ENCODE assay signal across 8 cellular contexts in the genomic region with DNA sequence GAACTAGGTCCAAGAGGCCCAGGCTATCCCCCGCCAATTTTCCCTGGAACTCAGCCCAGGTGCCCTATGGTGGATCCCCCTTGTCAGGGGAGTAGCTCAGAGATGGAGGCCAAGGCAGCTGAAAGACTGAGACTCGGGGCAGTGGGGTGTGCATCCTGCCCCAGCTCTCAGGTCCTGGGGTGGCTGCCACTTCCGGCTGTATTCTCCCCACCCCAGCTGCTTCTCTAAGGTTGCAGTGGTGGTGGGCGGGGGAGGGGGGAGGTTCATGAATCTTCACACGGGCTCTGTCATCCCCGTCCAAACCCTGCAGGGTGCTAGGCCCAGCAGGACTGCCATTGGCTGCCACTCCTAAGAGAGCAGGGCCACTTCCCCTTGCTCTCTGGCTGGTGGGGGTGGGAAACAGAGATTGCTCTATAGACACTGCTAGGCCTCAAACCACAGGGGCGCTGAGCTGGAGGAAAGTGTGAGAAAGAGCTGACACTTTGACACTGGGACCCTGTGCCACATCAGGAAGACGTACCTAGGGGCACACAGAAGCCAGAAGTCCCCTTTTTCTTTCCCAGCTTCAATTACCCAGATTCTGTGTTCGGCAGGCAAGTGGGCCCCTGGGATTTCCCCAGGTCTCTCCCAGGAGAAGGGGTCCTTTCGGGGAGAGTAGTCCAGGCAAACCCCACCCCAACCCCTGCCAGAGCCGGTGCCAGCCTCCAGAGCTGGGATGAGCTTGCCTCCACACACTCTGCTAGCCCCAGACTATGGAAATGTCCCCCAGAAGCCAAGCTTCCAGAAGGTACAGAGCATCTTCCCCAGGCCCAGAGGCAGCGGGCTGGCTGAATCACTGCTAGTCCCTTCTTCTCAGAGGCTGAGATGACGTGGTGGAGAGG. TPM values are rescaled to one million over a fixed set of nuclear protein-coding genes. Genes with fewer than 3 reads are reported as not detected.
DNase-seq lines count a peak whose midpoint lies in the region; ATAC-seq and TF ChIP-seq lines count a peak whose summit lies in the region.

No MANE protein-coding gene starts in this region.

- H3K9ac ChIP-seq in BLaER1 treated with 17β-estradiol and CSF1 and Interleukin-3, amounts not matched to agents 10 nM and 100 nM: peak overlapping the region; percentile 77 to 93 (median 81)
- H3K9ac ChIP-seq in mammary epithelial cell (ENCODE audit: insufficient read depth, low read length): no peak overlapping the region

- peak overlapping the region; percentile 59 to 80 (median 72) for H3K4me3 ChIP-seq in BLaER1 treated with 17β-estradiol and CSF1 and Interleukin-3, amounts not matched to agents 10 nM and 100 nM
- H3K4me3 ChIP-seq in HL-60 (replicated peaks; ENCODE audit: insufficient read depth, low read length): peak overlapping the region; percentile 62
- peak overlapping the region in 7 of 12 donors; percentile 5 to 64 (median 32) for H3K4me3 ChIP-seq in heart left ventricle
- no peak overlapping the region for H3K4me3 ChIP-seq in mammary epithelial cell (replicated peaks in 1 of 3; ENCODE audit: insufficient read depth in 1 of 3, low read depth in 2 of 3, low read length in 3 of 3)

- peak in 3 of 4 donors; percentile 35 to 71 (median 52) for ATAC-seq in heart left ventricle

- BruUV-seq in mammary epithelial cell (replicated peaks; lab: Mats Ljungman, UMichigan): no TSS peak

- 69 to 86% (median 74%) methylated on average over 11 to 13 of the region's 13 CpGs for WGBS in heart left ventricle, 4 donors
- WGBS in mammary epithelial cell (ENCODE audit: low coverage, missing lambda C conversion rate): 73% methylated on average over 5 of the region's 13 CpGs

- H3K27me3 ChIP-seq in BLaER1 treated with 17β-estradiol and CSF1 and Interleukin-3, amounts not matched to agents 10 nM and 100 nM: peaks cover 36 to 96% (median 80%) of the 10 kb centered on the region in 11 experiments
- H3K27me3 ChIP-seq in HL-60 (ENCODE audit: insufficient read depth, poor library complexity, severe bottlenecking) (no peaks in the 10 kb centered on the region), heart left ventricle (no peaks in the 10 kb centered on the region), mammary epithelial cell (ENCODE audit: insufficient read depth, low read length) (no peaks in the 10 kb centered on the region)

- H3K36me3 ChIP-seq in BLaER1 treated with 17β-estradiol and CSF1 and Interleukin-3, amounts not matched to agents 10 nM and 100 nM: peaks cover 19 to 41% (median 32%) of the 10 kb centered on the region in 11 experiments; a peak in 20 of 22 replicates
- no peaks in the 10 kb centered on the region for H3K36me3 ChIP-seq in heart left ventricle
- H3K36me3 ChIP-seq in mammary epithelial cell (ENCODE audit: insufficient read depth, low read length): no peaks in the 10 kb centered on the region

- dilution Hi-C loops in mammary epithelial cell (cut with HindIII; ENCODE audit: low sequenced_read_pairs): no loop called here

- DNase-seq in GM20000 (ENCODE audit: low spot score): peak; percentile 77
- DNase-seq in HL-60 (ENCODE audit: low read depth in 1 of 2, low spot score in 1 of 2): peak; percentile 54 to 89
- DNase-seq in activated CD4-positive, alpha-beta T cell treated with anti-CD3 and anti-CD28 coated beads, Interleukin-2, amount 50 U/mL, for 4 hours: peak; percentile 66 to 73
- peak in 4 of 5 donors; percentile 19 to 71 (median 43) for DNase-seq in heart left ventricle
- peak; percentile 76 to 81 for DNase-seq in stimulated activated CD8-positive, alpha-beta memory T cell treated with anti-CD3 and anti-CD28 coated beads, Interleukin-15, amount 100 ng/mL, for 48 hours (ENCODE audit: low read depth in 2 of 2)
- no peak for DNase-seq in NCI-H2029 treated with DMSO at 0.1 percent for 48 hours (lab: John Stamatoyannopoulos, UW)
- DNase-seq in mammary epithelial cell: no peak

- H3K27ac ChIP-seq in BLaER1 treated with 17β-estradiol and CSF1 and Interleukin-3, amounts not matched to agents 10 nM and 100 nM: peak overlapping the region; percentile 54 to 95 (median 90)
- H3K27ac ChIP-seq in HL-60 (replicated peaks): peak overlapping the region; percentile 90
- peak overlapping the region in 2 of 12 donors; percentile 26 to 87 for H3K27ac ChIP-seq in heart left ventricle
- no peak overlapping the region for H3K27ac ChIP-seq in mammary epithelial cell (ENCODE audit: insufficient read depth, low read depth, low read length)

- in situ Hi-C loops in mammary epithelial cell (cut with MboI; ENCODE audit: low sequenced_read_pairs in 2 of 2): no loop called here

- no peak overlapping the region for H2AFZ ChIP-seq in mammary epithelial cell (ENCODE audit: low read depth, low read length)

- intact Hi-C loops in heart left ventricle (cut with DNase I): no loop called here
- intact Hi-C loops in mammary epithelial cell (cut with micrococcal nuclease): no loop called here

- peak overlapping the region; percentile 83 to 98 (median 94) for H3K4me2 ChIP-seq in BLaER1 treated with 17β-estradiol and CSF1 and Interleukin-3, amounts not matched to agents 10 nM and 100 nM
- H3K4me2 ChIP-seq in mammary epithelial cell (ENCODE audit: insufficient read depth, low read depth, low read length): no peak overlapping the region

- TF ChIP-seq CTCF in GM20000 (IDR thresholded peaks at IDR 0.05; ENCODE audit: extremely low read depth, missing control alignments): no peak
- no peak for TF ChIP-seq CTCF in HL-60 (IDR thresholded peaks at IDR 0.05; ENCODE audit: insufficient read depth, low read length)
- no peak for TF ChIP-seq CTCF in heart left ventricle (IDR thresholded peaks at IDR 0.05)
- TF ChIP-seq CTCF in mammary epithelial cell (conservative IDR thresholded peaks at IDR 0.05 in 1 of 2, IDR thresholded peaks at IDR 0.05 in 1 of 2; ENCODE audit: extremely low read depth in 1 of 2, insufficient read depth in 1 of 2, low read depth in 1 of 2, low read length in 2 of 2): no peak

- peaks cover 47 to 51% (median 49%) of the 10 kb centered on the region in 11 experiments; a peak in 21 of 22 replicates for H4K20me1 ChIP-seq in BLaER1 treated with 17β-estradiol and CSF1 and Interleukin-3, amounts not matched to agents 10 nM and 100 nM
- H4K20me1 ChIP-seq in mammary epithelial cell (ENCODE audit: insufficient read depth, low read length): no peaks in the 10 kb centered on the region

- no peaks in the 10 kb centered on the region for H3K79me2 ChIP-seq in mammary epithelial cell (ENCODE audit: insufficient read depth, low read length)

- CTCF ChIA-PET in mammary epithelial cell (lab: Charles Lee; ENCODE audit: low non-redundant PET): no interaction called here

- peaks cover 73 to 85% (median 82%) of the 10 kb centered on the region in 10 experiments for H3K4me1 ChIP-seq in BLaER1 treated with 17β-estradiol and CSF1 and Interleukin-3, amounts not matched to agents 10 nM and 100 nM
- H3K4me1 ChIP-seq in heart left ventricle (peaks cover 0 to 48% (median 0%) of the 10 kb centered on the region in 12 donors), mammary epithelial cell (ENCODE audit: insufficient read depth, low read length) (no peaks in the 10 kb centered on the region)

- peaks cover 0 to 6% (median 0%) of the 10 kb centered on the region in 11 experiments; a peak in 2 of 22 replicates for H3K9me3 ChIP-seq in BLaER1 treated with 17β-estradiol and CSF1 and Interleukin-3, amounts not matched to agents 10 nM and 100 nM (replicated peaks in 1 of 11)
- H3K9me3 ChIP-seq in heart left ventricle (no peaks in the 10 kb centered on the region), mammary epithelial cell (replicated peaks; ENCODE audit: insufficient read depth, low read length) (no peaks in the 10 kb centered on the region)

- no peak for TF ChIP-seq POLR2A in heart left ventricle (IDR thresholded peaks at IDR 0.05)

RNA-seq across cellular contexts. Expression of a gene that starts 1.6 kb away (rescaled TPM):
- total RNA-seq in heart left ventricle: 10 to 100 TPM in 1 of 9 donors, 1 to 10 TPM in 6, under 1 TPM in 2; 0.74 to 27.8 (median 1.6) TPM
- polyA plus RNA-seq in heart left ventricle: 1 to 10 TPM in 1 of 2 donors, under 1 TPM in 1; 0.61 to 2.4 TPM
- not detected for total RNA-seq in mammary epithelial cell
- polyA plus RNA-seq in mammary epithelial cell: not detected
- polyA minus RNA-seq in mammary epithelial cell: not detected

RNA-seq across cellular contexts. Expression of a gene that starts 42.6 kb away (rescaled TPM):
- total RNA-seq in heart left ventricle (1 to 10 TPM in 3 of 9 donors, under 1 TPM in 6; 0.19 to 2.1 (median 0.56) TPM), mammary epithelial cell (not detected)
- polyA plus RNA-seq in heart left ventricle (under 1 TPM; 0.19 to 0.55 TPM), mammary epithelial cell (not detected)
- polyA minus RNA-seq in mammary epithelial cell: not detected

Comparison
In these comparisons a context has a peak if more than half of its experiments do, and no peak if none do; other contexts are left out.
1. H3K4me3 ChIP-seq: peak in BLaER1 treated with 17β-estradiol and CSF1 and Interleukin-3, amounts not matched to agents 10 nM and 100 nM (10 of 10), HL-60 (single experiment) and heart left ventricle (7 of 12); none in mammary epithelial cell (0 of 3).
2. DNase-seq: peak in GM20000 (single experiment), HL-60 (2 of 2), activated CD4-positive, alpha-beta T cell treated with anti-CD3 and anti-CD28 coated beads, Interleukin-2, amount 50 U/mL, for 4 hours (2 of 2), heart left ventricle (4 of 5) and stimulated activated CD8-positive, alpha-beta memory T cell treated with anti-CD3 and anti-CD28 coated beads, Interleukin-15, amount 100 ng/mL, for 48 hours (2 of 2); none in NCI-H2029 treated with DMSO at 0.1 percent for 48 hours (single experiment) and mammary epithelial cell (single experiment).